15 cellular contexts compared by ENCODE assay signal in genomic region chr3:17557749-17558463, GRCh38.
A peak's percentile ranks its signal among the peaks of the same experiment; 100 is the strongest.
DNase-seq lines count a peak whose midpoint lies in the region; ATAC-seq, FAIRE-seq and TF ChIP-seq lines count a peak whose summit lies in the region.
"Had no signal": no experiment of that assay in that cellular context is flagged by ENCODE, and none has a peak within 500 bp of the region (broad histone marks: within the 10 kb centered on the region; RNA-seq: fewer than 3 reads in every experiment).

No MANE protein-coding gene starts in this region.

- no peaks in the 10 kb centered on the region for H3K79me2 ChIP-seq in HepG2 (ENCODE audit: insufficient read depth, low read length)

- 96% methylated on average over 1 of the region's 1 CpG for whole genome bisulfite sequencing in HepG2 (ENCODE audit: low lambda C conversion rate)
- 89 to 95% (median 95%) methylated on average over 1 of the region's 1 CpG for WGBS in ovary, 3 donors

- H3K27ac Mint-ChIP-seq in activated naive CD4-positive, alpha-beta T cell treated with anti-CD3 and anti-CD28 coated beads, Interleukin-2, amount 50 U/mL, for 72 hours: no peak overlapping the region
- H3K27ac Mint-ChIP-seq: CD4-positive, alpha-beta T cell had no signal

- no peak overlapping the region for H3K9ac ChIP-seq in HepG2 (ENCODE audit: insufficient read depth, low read depth, low read length)

- TF ChIP-seq CTCF in HepG2 (CRISPR knock-in tag; IDR thresholded peaks at IDR 0.05) (no peak), ovary (IDR thresholded peaks at IDR 0.05) (no peak)

- no peaks in the 10 kb centered on the region for H3K36me3 ChIP-seq in HepG2 (replicated peaks in 1 of 2; ENCODE audit: control insufficient read depth in 1 of 2, insufficient read depth in 2 of 2, low read length in 2 of 2)
- H3K36me3 ChIP-seq in ovary: no peaks in the 10 kb centered on the region
- H3K36me3 ChIP-seq: HAP-1 had no signal

- H3K4me3 ChIP-seq in HepG2 (replicated peaks in 1 of 3; ENCODE audit: insufficient read depth in 1 of 3, low read depth in 2 of 3, low read length in 3 of 3) (no peak overlapping the region), ovary (no peak overlapping the region)
- H3K4me3 ChIP-seq: A549, HAP-1 had no signal

- CTCF ChIA-PET in HepG2 (lab: Yijun Ruan, JAX; ENCODE audit: low intra/inter-chr PET ratio, low total read pairs): no interaction called here

- no peak for DNase-seq in activated naive CD4-positive, alpha-beta T cell treated with anti-CD3 and anti-CD28 coated beads, Interleukin-2, amount 50 U/mL, for 72 hours (ENCODE audit: low spot score in 2 of 2)
- no peak for DNase-seq in activated naive CD4-positive, alpha-beta T cell treated with anti-CD3 and anti-CD28 coated beads, Interleukin-2, amount 50 U/mL, for 16 hours
- DNase-seq in HepG2 (ENCODE audit: low spot score) (no peak), ovary (no peak), KG1 (lab: John Stamatoyannopoulos, UW) (no peak)
- DNase-seq: AML-193; Caco-2; CD4-positive, alpha-beta T cell had no signal

- H3K27me3 ChIP-seq in HepG2 (ENCODE audit: control insufficient read depth in 1 of 2, insufficient read depth in 2 of 2, low read length in 2 of 2): no peaks in the 10 kb centered on the region
- no peaks in the 10 kb centered on the region for H3K27me3 ChIP-seq in ovary

- H3K36me3 Mint-ChIP-seq in activated naive CD4-positive, alpha-beta T cell treated with anti-CD3 and anti-CD28 coated beads, Interleukin-2, amount 50 U/mL, for 72 hours: no peaks in the 10 kb centered on the region

- BruUV-seq in HepG2 (replicated peaks; lab: Mats Ljungman, UMichigan): no TSS peak

- in situ Hi-C loops in HepG2 (cut with HindIII; ENCODE audit: extremely low pct_ligation_motif_present, low pct_unique_long_range_greater_than_20kb): no loop called here

- H3K4me1 ChIP-seq in HepG2 (ENCODE audit: insufficient read depth, low read length) (no peaks in the 10 kb centered on the region), ovary (ENCODE audit: insufficient read depth) (no peaks in the 10 kb centered on the region)

- TF ChIP-seq EP300 in HepG2 (IDR thresholded peaks at IDR 0.05; ENCODE audit: low read depth in 2 of 2, low read length in 2 of 2): no peak
- no peak for TF ChIP-seq EP300 in HepG2 (CRISPR knock-in tag; IDR thresholded peaks at IDR 0.05; ENCODE audit: borderline replicate concordance)
- TF ChIP-seq EP300 in ovary (IDR thresholded peaks at IDR 0.05): no peak

- H3K4me2 ChIP-seq in HepG2 (ENCODE audit: low read depth, low read length): no peak overlapping the region
- H3K4me2 ChIP-seq: A549 had no signal

- TF ChIP-seq POLR2A in HepG2 (IDR thresholded peaks at IDR 0.05; ENCODE audit: insufficient read depth in 1 of 2, low read depth in 2 of 2, low read length in 2 of 2) (no peak), ovary (IDR thresholded peaks at IDR 0.05) (no peak)

- H2AFZ ChIP-seq in HepG2 (ENCODE audit: low read length): no peak overlapping the region

- TF ChIP-seq RAD21 in HepG2 (CRISPR knock-in tag; IDR thresholded peaks at IDR 0.05): no peak

- FAIRE-seq in colon (lab: Jason Lieb, UNC) (peak; percentile 33), HepG2 (lab: Jason Lieb, UNC) (no peak)
- FAIRE-seq: A549, D721Med, G401.6, GM12891 had no signal

- no peaks in the 10 kb centered on the region for H3K9me3 Mint-ChIP-seq in activated naive CD4-positive, alpha-beta T cell treated with anti-CD3 and anti-CD28 coated beads, Interleukin-2, amount 50 U/mL, for 72 hours
- H3K9me3 Mint-ChIP-seq: CD4-positive, alpha-beta T cell had no signal

- POLR2A ChIA-PET in HepG2 (lab: Yijun Ruan, JAX): no interaction called here

- no peaks in the 10 kb centered on the region for H3K9me3 ChIP-seq in HepG2 (ENCODE audit: low read length)
- no peaks in the 10 kb centered on the region for H3K9me3 ChIP-seq in ovary
- H3K9me3 ChIP-seq: A549, Caco-2, HAP-1 had no signal

- ATAC-seq in activated naive CD4-positive, alpha-beta T cell treated with anti-CD3 and anti-CD28 coated beads, Interleukin-2, amount 50 U/mL, for 72 hours: peak; percentile 28 to 81
- ATAC-seq in HepG2: no peak
- ATAC-seq: A549 had no signal

- H4K20me1 ChIP-seq in HepG2 (ENCODE audit: insufficient read depth, low read length): no peaks in the 10 kb centered on the region

- intact Hi-C loops in HepG2 (cut with micrococcal nuclease; ENCODE audit: unreplicated experiment) (no loop called here), ovary (cut with DNase I) (no loop called here)

- H3K27ac ChIP-seq in HepG2 (ENCODE audit: extremely low read length, insufficient read depth, low read length) (no peak overlapping the region), ovary (no peak overlapping the region)
- H3K27ac ChIP-seq: A549, C4-2B had no signal

TF ChIP-seq in HepG2, 621 proteins besides CTCF, POLR2A, EP300 and RAD21:
- TF ChIP-seq MEIS2 (CRISPR knock-in tag; IDR thresholded peaks at IDR 0.05) (no peak), FOXA1 (IDR thresholded peaks at IDR 0.05) (peak; percentile 85), FOXA1 (CRISPR knock-in tag; IDR thresholded peaks at IDR 0.05) (no peak)
